ENCODE assay signal across 19 cellular contexts in the genomic region with DNA sequence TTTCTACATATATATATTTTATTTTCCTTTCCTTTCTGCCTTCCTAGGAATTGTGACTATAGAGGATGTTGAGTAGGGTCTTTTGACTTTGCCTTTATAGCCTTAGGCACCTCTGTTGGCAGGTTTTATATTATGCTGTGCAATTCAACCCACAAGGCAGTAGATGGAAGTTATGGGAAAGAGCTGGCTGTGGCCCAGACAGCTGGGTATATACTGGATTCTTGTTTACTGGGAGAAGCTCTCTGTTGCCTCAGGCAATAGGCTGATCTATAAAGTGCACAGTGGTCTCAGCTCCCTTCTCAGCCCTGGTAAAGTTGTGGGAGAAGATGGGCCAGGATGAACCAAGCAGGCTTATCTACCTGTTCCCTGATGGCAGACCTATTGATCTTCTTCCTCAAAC.
DNase-seq lines count a peak whose midpoint lies in the region; ATAC-seq lines count a peak whose summit lies in the region.
"Had no signal": no experiment of that assay in that cellular context is flagged by ENCODE, and none has a peak within 500 bp of the region (broad histone marks: within the 10 kb centered on the region; RNA-seq: fewer than 3 reads in every experiment).

No MANE protein-coding gene starts in this region.

- no peak overlapping the region for H3K27ac ChIP-seq in SJCRH30
- H3K27ac ChIP-seq: KMS-11, Peyer's patch had no signal

- no peak overlapping the region for H3K4me3 ChIP-seq in SJCRH30
- H3K4me3 ChIP-seq: Peyer's patch had no signal

- H3K27me3 ChIP-seq in SJCRH30 = no peaks in the 10 kb centered on the region; the same call in 1 of the 2 replicates
- H3K27me3 ChIP-seq: BE2C, Peyer's patch had no signal

- no peak for ATAC-seq in HG03442 (IDR thresholded peaks at IDR 0.05; ENCODE audit: unreplicated experiment)

- no peaks in the 10 kb centered on the region for H3K9me3 ChIP-seq in SJCRH30 (replicated peaks)
- H3K9me3 ChIP-seq: BE2C, Peyer's patch had no signal

- H3K36me3 ChIP-seq in SJCRH30 = no peaks in the 10 kb centered on the region
- H3K36me3 ChIP-seq: BE2C, Peyer's patch had no signal

- H3K4me1 ChIP-seq in SJCRH30 = no peaks in the 10 kb centered on the region
- H3K4me1 ChIP-seq: BE2C, Peyer's patch had no signal

- peak; percentile 19 for DNase-seq in H4 (ENCODE audit: low spot score)
- peak; percentile 6 to 30 for DNase-seq in SJCRH30
- DNase-seq in islet precursor cell = peak; percentile 70
- DNase-seq in activated effector memory CD4-positive, alpha-beta T cell treated with anti-CD3 and anti-CD28 coated beads, Interleukin-2, amount 50 U/mL, for 16 hours = no peak
- DNase-seq in NK-92 treated with Interleukin-12 subunit alpha and Interleukin-12 subunit beta, amount 100 ng/mL, for 24 hours (lab: John Stamatoyannopoulos, UW) = no peak
- no peak for DNase-seq in stimulated activated CD4-positive, alpha-beta T cell treated with anti-CD3 and anti-CD28 coated beads, Interleukin-4, amount 100 ng/mL, for 1 hour
- DNase-seq: BE2C; CD8-positive, alpha-beta memory T cell; DMS153; GOT3; HCEC 1CT; NCI-H1092; NCI-H1417 treated with DMSO at 0.1 percent for 48 hours; NCI-H1694 treated with DMSO at 0.1 percent for 48 hours; NCI-H2227 treated with DMSO at 0.1 percent for 48 hours; NCI-H526 treated with DMSO at 0.1 percent for 48 hours; Peyer's patch had no signal

Comparison
In these comparisons a context has a peak if more than half of its experiments do, and no peak if none do; other contexts are left out.
1. DNase-seq: peak in H4 (single experiment), SJCRH30 (2 of 2) and islet precursor cell (single experiment); none in activated effector memory CD4-positive, alpha-beta T cell treated with anti-CD3 and anti-CD28 coated beads, Interleukin-2, amount 50 U/mL, for 16 hours (single experiment), NK-92 treated with Interleukin-12 subunit alpha and Interleukin-12 subunit beta, amount 100 ng/mL, for 24 hours (single experiment) and stimulated activated CD4-positive, alpha-beta T cell treated with anti-CD3 and anti-CD28 coated beads, Interleukin-4, amount 100 ng/mL, for 1 hour (single experiment).